1 cellular context compared by ENCODE assay signal in genomic region chr9:128115187-128116103, GRCh38.
A peak's percentile ranks its signal among the peaks of the same experiment; 100 is the strongest.
TF ChIP-seq lines count a peak whose summit lies in the region.

No MANE protein-coding gene starts in this region.

TF ChIP-seq in HepG2, 621 proteins besides CTCF, POLR2A, EP300 and RAD21 (continued from another document and continues in another):
- TF ChIP-seq SKIL (CRISPR knock-in tag; IDR thresholded peaks at IDR 0.05; ENCODE audit: borderline replicate concordance) (peak; percentile 94), HNRNPH1 (optimal IDR thresholded peaks at IDR 0.05; ENCODE audit: low read depth, low read length) (no peak), RERE (CRISPR knock-in tag; IDR thresholded peaks at IDR 0.05; ENCODE audit: low read depth) (peak; percentile 81), RBAK (CRISPR knock-in tag; IDR thresholded peaks at IDR 0.05) (no peak), SNRNP70 (IDR thresholded peaks at IDR 0.05; ENCODE audit: low read depth, low read length) (no peak), GATAD2A (CRISPR knock-in tag; IDR thresholded peaks at IDR 0.05) (peak; percentile 95), KDM3A (CRISPR knock-in tag; IDR thresholded peaks at IDR 0.05; ENCODE audit: low read depth) (peak; percentile 49; the same call in 1 of the 2 replicates), TBX3 (IDR thresholded peaks at IDR 0.05; ENCODE audit: borderline replicate concordance) (peak; percentile 89), SP4 (CRISPR knock-in tag; IDR thresholded peaks at IDR 0.05) (peak; percentile 82), NRL (CRISPR knock-in tag; IDR thresholded peaks at IDR 0.05; ENCODE audit: borderline replicate concordance) (no peak; the same call in 1 of the 2 replicates), IRF1 (CRISPR knock-in tag; IDR thresholded peaks at IDR 0.05; ENCODE audit: low read depth) (no peak), NCOA1 (CRISPR knock-in tag; IDR thresholded peaks at IDR 0.05) (0 out of 2 replicates have a peak, but pooled peaks have one; percentile 86), ZNF782 (CRISPR knock-in tag; IDR thresholded peaks at IDR 0.05; ENCODE audit: borderline replicate concordance) (peak; percentile 51; the same call in 1 of the 2 replicates), CBX1 (IDR thresholded peaks at IDR 0.05; ENCODE audit: low read depth) (peak; percentile 41), ZNF232 (CRISPR knock-in tag; IDR thresholded peaks at IDR 0.05; ENCODE audit: borderline replicate concordance) (peak; percentile 87; the same call in 1 of the 2 replicates), MAFF (IDR thresholded peaks at IDR 0.05; ENCODE audit: low read depth, low read length) (no peak), HCFC1 (IDR thresholded peaks at IDR 0.05; ENCODE audit: low read depth, low read length) (no peak), MIER2 (CRISPR knock-in tag; IDR thresholded peaks at IDR 0.05) (peak; percentile 86), CEBPB (IDR thresholded peaks at IDR 0.05; ENCODE audit: borderline replicate concordance, low read depth, low read length) (no peak), ZFP37 (CRISPR knock-in tag; IDR thresholded peaks at IDR 0.05; ENCODE audit: borderline replicate concordance) (0 out of 2 replicates have a peak, but pooled peaks have one; percentile 51), ZNF784 (CRISPR knock-in tag; IDR thresholded peaks at IDR 0.05; ENCODE audit: borderline replicate concordance) (no peak), PAX8 (CRISPR knock-in tag; IDR thresholded peaks at IDR 0.05; ENCODE audit: borderline replicate concordance) (no peak), JARID2 (CRISPR knock-in tag; IDR thresholded peaks at IDR 0.05; ENCODE audit: insufficient replicate concordance) (no peak), ZNF224 (CRISPR knock-in tag; IDR thresholded peaks at IDR 0.05) (peak; percentile 73; the same call in 1 of the 2 replicates), ZNF512B (CRISPR knock-in tag; IDR thresholded peaks at IDR 0.05; ENCODE audit: borderline replicate concordance) (peak; percentile 64; the same call in 1 of the 2 replicates), NCOA2 (CRISPR knock-in tag; IDR thresholded peaks at IDR 0.05) (peak; percentile 89), ZNF17 (CRISPR knock-in tag; IDR thresholded peaks at IDR 0.05) (no peak), CC2D1A (CRISPR knock-in tag; IDR thresholded peaks at IDR 0.05) (no peak), ZFP91 (CRISPR knock-in tag; IDR thresholded peaks at IDR 0.05; ENCODE audit: borderline replicate concordance) (peak; percentile 89), TEAD2 (CRISPR knock-in tag; IDR thresholded peaks at IDR 0.05) (no peak), KDM6A (CRISPR knock-in tag; IDR thresholded peaks at IDR 0.05; ENCODE audit: low read depth) (peak; percentile 100), NKX3-1 (CRISPR knock-in tag; IDR thresholded peaks at IDR 0.05) (no peak), MBNL3 (CRISPR knock-in tag; conservative IDR thresholded peaks at IDR 0.05) (no peak), ADNP (CRISPR knock-in tag; IDR thresholded peaks at IDR 0.05) (peak; percentile 61), ZBTB49 (CRISPR knock-in tag; IDR thresholded peaks at IDR 0.05; ENCODE audit: borderline replicate concordance) (no peak), ZNF138 (CRISPR knock-in tag; IDR thresholded peaks at IDR 0.05; ENCODE audit: low read depth) (0 out of 2 replicates have a peak, but pooled peaks have one; percentile 41), ZBTB43 (CRISPR knock-in tag; conservative IDR thresholded peaks at IDR 0.05) (peak; percentile 72), ZNF780A (CRISPR knock-in tag; IDR thresholded peaks at IDR 0.05) (no peak), ZNF350 (CRISPR knock-in tag; IDR thresholded peaks at IDR 0.05; ENCODE audit: borderline replicate concordance, low read depth) (peak; percentile 93), THYN1 (CRISPR knock-in tag; IDR thresholded peaks at IDR 0.05; ENCODE audit: borderline replicate concordance, low read depth) (no peak), BCL6 (CRISPR knock-in tag; IDR thresholded peaks at IDR 0.05) (peak; percentile 65), ZNF143 (CRISPR knock-in tag; IDR thresholded peaks at IDR 0.05) (peak; percentile 46; the same call in 1 of the 2 replicates), ZBTB37 (CRISPR knock-in tag; IDR thresholded peaks at IDR 0.05) (peak; percentile 73)
